ENCODE assay signal across 18 cellular contexts in genomic region chr3:31343075-31343474, GRCh38.
"Had no signal": no experiment of that assay in that cellular context is flagged by ENCODE, and none has a peak within 500 bp of the region (broad histone marks: within the 10 kb centered on the region; RNA-seq: fewer than 3 reads in every experiment).

No MANE protein-coding gene starts in this region.

- H3K9ac ChIP-seq: parathyroid adenoma had no signal

- H3K4me3 ChIP-seq: lower lobe of right lung, tibial nerve, vagina had no signal

- H3K36me3 ChIP-seq: lower lobe of right lung, tibial nerve, vagina had no signal

- H2AFZ ChIP-seq: parathyroid adenoma had no signal

- H3K79me2 ChIP-seq: parathyroid adenoma had no signal

- DNase-seq: activated CD8-positive, alpha-beta memory T cell treated with anti-CD3 and anti-CD28 coated beads, Interleukin-2, amount 50 U/mL, for 4 hours; activated CD8-positive, alpha-beta T cell treated with anti-CD3 and anti-CD28 coated beads for 36 hours; activated gamma-delta T cell treated with Interleukin-2 at 50 U/mL for 16 hours; activated naive CD8-positive, alpha-beta T cell treated with anti-CD3 and anti-CD28 coated beads for 36 hours; activated T-cell treated with anti-CD3 and anti-CD28 coated beads, Interleukin-2, amount 50 U/mL, for 72 hours; aorta; central memory CD4-positive, alpha-beta T cell; cortex of kidney; effector memory CD4-positive, alpha-beta T cell; glutamatergic neuron; left cardiac atrium; lower lobe of right lung; naive B cell; retina had no signal

- H3K27me3 ChIP-seq: tibial nerve, vagina had no signal

- ATAC-seq: activated CD8-positive, alpha-beta T cell treated with anti-CD3 and anti-CD28 coated beads for 36 hours; activated T-cell treated with anti-CD3 and anti-CD28 coated beads, Interleukin-2, amount 50 U/mL, for 72 hours; left cardiac atrium; lower lobe of right lung; stimulated activated effector memory CD8-positive, alpha-beta T cell treated with anti-CD3 and anti-CD28 coated beads, Interleukin-12 subunit alpha, Interleukin-12 subunit beta, amount 100 ng/mL, for 72 hours had no signal

- H3K27ac ChIP-seq: lower lobe of right lung, parathyroid adenoma, tibial nerve, vagina had no signal

- H3K9me3 ChIP-seq: lower lobe of right lung, vagina had no signal

- H3K4me1 ChIP-seq: lower lobe of right lung, parathyroid adenoma, vagina had no signal
